ENCODE assay signal across 9 cellular contexts in the genomic region with DNA sequence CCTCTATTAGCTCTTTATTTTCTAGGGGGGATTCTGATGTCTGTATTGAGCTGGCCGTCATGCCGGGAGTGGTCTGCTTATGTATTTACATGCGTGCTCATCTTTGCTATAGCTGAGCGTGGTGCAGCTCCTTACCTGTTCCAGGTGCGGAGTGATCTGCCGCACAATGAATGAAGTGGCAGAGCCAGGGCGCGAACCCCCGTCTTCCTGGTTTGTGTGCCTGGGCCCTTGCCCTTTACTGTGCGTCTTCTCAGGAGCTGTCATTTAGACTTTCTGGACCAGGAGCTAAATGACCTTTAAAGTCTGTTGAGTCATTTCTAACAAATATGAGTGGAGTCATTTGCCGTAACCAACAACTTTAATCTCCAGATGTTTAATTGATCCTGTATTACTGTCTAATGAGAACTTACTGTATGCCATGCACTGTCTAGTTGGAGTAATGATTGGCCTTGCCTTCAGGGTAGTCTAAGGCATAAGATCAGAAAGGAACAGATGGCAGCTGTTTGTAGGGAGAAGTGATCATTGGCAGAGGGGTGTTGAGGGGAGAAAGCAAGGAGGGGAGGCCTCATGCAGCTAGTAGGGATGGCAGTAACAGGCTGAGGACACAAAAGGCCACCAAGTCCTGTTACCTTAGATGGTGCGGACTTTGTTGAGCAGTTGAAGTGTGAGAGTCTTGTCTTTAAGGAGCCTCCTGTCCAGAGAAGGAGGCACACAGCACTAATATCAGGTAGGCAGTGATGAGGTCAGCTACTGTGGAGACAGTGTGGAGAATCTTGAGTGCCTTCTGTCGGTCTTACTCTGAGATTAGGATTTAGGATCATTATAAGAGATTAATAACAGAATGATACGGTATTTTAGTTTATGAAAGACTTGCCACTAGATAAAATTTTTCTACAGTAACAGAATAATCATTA. TPM values are rescaled to one million over a fixed set of nuclear protein-coding genes. Genes with fewer than 3 reads are reported as not detected.
DNase-seq lines count a peak whose midpoint lies in the region; ATAC-seq and TF ChIP-seq lines count a peak whose summit lies in the region.
"Had no signal": no experiment of that assay in that cellular context is flagged by ENCODE, and none has a peak within 500 bp of the region (broad histone marks: within the 10 kb centered on the region; RNA-seq: fewer than 3 reads in every experiment).

No MANE protein-coding gene starts in this region.

- peaks cover 74% of the 10 kb centered on the region for H4K20me1 ChIP-seq in SK-N-SH (ENCODE audit: insufficient read depth)

- no peak for TF ChIP-seq EP300 in SK-N-SH (IDR thresholded peaks at IDR 0.05; ENCODE audit: borderline replicate concordance in 1 of 2, low read depth in 1 of 2, low read length in 1 of 2)

- H2AFZ ChIP-seq in SK-N-SH (ENCODE audit: low read depth): no peak overlapping the region

- ATAC-seq in SK-N-SH treated with all-trans-retinoic acid at 6 μM for 48 hours (peak; percentile 59), sciatic nerve (peak; percentile 13), HG03432 (IDR thresholded peaks at IDR 0.05; ENCODE audit: unreplicated experiment) (no peak)
- no peak for ATAC-seq in effector memory CD8-positive, alpha-beta T cell (replicated peaks)

- no peaks in the 10 kb centered on the region for H3K9me3 Mint-ChIP-seq in effector memory CD8-positive, alpha-beta T cell
- H3K9me3 Mint-ChIP-seq: activated T-helper 1 cell treated with anti-CD3 and anti-CD28 coated beads, Interleukin-12 subunit alpha, Interleukin-12 subunit beta, Interleukin-2, Interleukin-4 antibody, amounts not matched to agents 30 ng/mL and 10 ng/mL and 1 ng/mL, durations not matched to agents 14 hours and 24 hours and 36 hours had no signal

- peaks cover 7% of the 10 kb centered on the region for H3K36me3 Mint-ChIP-seq in effector memory CD8-positive, alpha-beta T cell (ENCODE audit: insufficient read depth)

- no peak overlapping the region for H3K4me2 ChIP-seq in SK-N-SH

- peaks cover 4 to 9% of the 10 kb centered on the region in 2 experiments for H3K36me3 ChIP-seq in SK-N-SH (replicated peaks in 1 of 2; ENCODE audit: control insufficient read depth in 1 of 2, insufficient read depth in 2 of 2, low read length in 1 of 2)

- H3K79me2 ChIP-seq in SK-N-SH (ENCODE audit: insufficient read depth): peaks cover 96% of the 10 kb centered on the region

- no peak overlapping the region for H3K27ac ChIP-seq in SK-N-SH (ENCODE audit: low read depth in 2 of 2, low read length in 1 of 2)

- H3K4me1 ChIP-seq in SK-N-SH (ENCODE audit: control insufficient read depth in 1 of 2, insufficient read depth in 2 of 2, low read depth in 1 of 2, low read length in 1 of 2): no peaks in the 10 kb centered on the region; a peak in 1 of 4 replicates

- H3K4me3 Mint-ChIP-seq in effector memory CD8-positive, alpha-beta T cell: peak overlapping the region in 1 of 2 donors; percentile 48

- POLR2A ChIA-PET in SK-N-SH (lab: Yijun Ruan, JAX): no interaction called here

- DNase-seq in SK-N-SH (no peak), NCI-H524 treated with DMSO at 0.1 percent for 48 hours (lab: John Stamatoyannopoulos, UW) (peak; percentile 99), sciatic nerve (ENCODE audit: low spot score) (no peak), germinal center (ENCODE audit: low spot score) (no peak), hippocampal formation (lab: John Stamatoyannopoulos, UW) (no peak)
- no peak for DNase-seq in effector memory CD8-positive, alpha-beta T cell

- intact Hi-C loops in sciatic nerve (cut with DNase I): loop anchor here (5.0 kb wide), 1 partner anchor 214 kb away; no protein-coding TSS in a partner anchor

- whole genome bisulfite sequencing in SK-N-SH (ENCODE audit: low lambda C conversion rate): 87% methylated on average over 14 of the region's 14 CpGs

- H3K4me3 ChIP-seq in SK-N-SH (ENCODE audit: low read depth in 2 of 2, low read length in 1 of 2): no peak overlapping the region

- CTCF ChIA-PET in SK-N-SH (lab: Yijun Ruan, JAX): interaction anchor here (0.8 to 14.8 kb wide), 44 partner anchors 9 to 418 kb away, joined by 3 to 428 read pairs (median 5); no protein-coding TSS in a partner anchor

- H3K27me3 ChIP-seq in SK-N-SH (ENCODE audit: insufficient read depth): no peaks in the 10 kb centered on the region

- no peak for TF ChIP-seq CTCF in SK-N-SH (IDR thresholded peaks at IDR 0.05)

- H3K9ac ChIP-seq in SK-N-SH: no peak overlapping the region

- peak overlapping the region; percentile 72 to 93 for H3K27ac Mint-ChIP-seq in effector memory CD8-positive, alpha-beta T cell
- H3K27ac Mint-ChIP-seq: activated T-helper 1 cell treated with anti-CD3 and anti-CD28 coated beads, Interleukin-12 subunit alpha, Interleukin-12 subunit beta, Interleukin-2, Interleukin-4 antibody, amounts not matched to agents 30 ng/mL and 10 ng/mL and 1 ng/mL, durations not matched to agents 14 hours and 24 hours and 36 hours had no signal

- H3K4me1 Mint-ChIP-seq in effector memory CD8-positive, alpha-beta T cell (ENCODE audit: low read depth in 2 of 2): peaks cover 40 to 64% of the 10 kb centered on the region in 2 donors

- peaks cover 11% of the 10 kb centered on the region for H3F3A ChIP-seq in SK-N-SH (replicated peaks; ENCODE audit: insufficient read depth)

- no peaks in the 10 kb centered on the region for H3K9me3 ChIP-seq in SK-N-SH

- H3K9me2 ChIP-seq in SK-N-SH: no peaks in the 10 kb centered on the region

- no peak for TF ChIP-seq RAD21 in SK-N-SH (IDR thresholded peaks at IDR 0.05; ENCODE audit: low read length)

- no peaks in the 10 kb centered on the region for H3K27me3 Mint-ChIP-seq in effector memory CD8-positive, alpha-beta T cell

TF ChIP-seq in SK-N-SH treated with all-trans-retinoic acid at 6 μM for 48 hours, 23 proteins besides CTCF, POLR2A, EP300 and RAD21 (continues in another document):
- TF ChIP-seq, protein P1, sequence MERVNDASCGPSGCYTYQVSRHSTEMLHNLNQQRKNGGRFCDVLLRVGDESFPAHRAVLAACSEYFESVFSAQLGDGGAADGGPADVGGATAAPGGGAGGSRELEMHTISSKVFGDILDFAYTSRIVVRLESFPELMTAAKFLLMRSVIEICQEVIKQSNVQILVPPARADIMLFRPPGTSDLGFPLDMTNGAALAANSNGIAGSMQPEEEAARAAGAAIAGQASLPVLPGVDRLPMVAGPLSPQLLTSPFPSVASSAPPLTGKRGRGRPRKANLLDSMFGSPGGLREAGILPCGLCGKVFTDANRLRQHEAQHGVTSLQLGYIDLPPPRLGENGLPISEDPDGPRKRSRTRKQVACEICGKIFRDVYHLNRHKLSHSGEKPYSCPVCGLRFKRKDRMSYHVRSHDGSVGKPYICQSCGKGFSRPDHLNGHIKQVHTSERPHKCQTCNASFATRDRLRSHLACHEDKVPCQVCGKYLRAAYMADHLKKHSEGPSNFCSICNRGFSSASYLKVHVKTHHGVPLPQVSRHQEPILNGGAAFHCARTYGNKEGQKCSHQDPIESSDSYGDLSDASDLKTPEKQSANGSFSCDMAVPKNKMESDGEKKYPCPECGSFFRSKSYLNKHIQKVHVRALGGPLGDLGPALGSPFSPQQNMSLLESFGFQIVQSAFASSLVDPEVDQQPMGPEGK (CRISPR knock-in tag; IDR thresholded peaks at IDR 0.05; ENCODE audit: borderline replicate concordance): no peak
- no peak for TF ChIP-seq GLIS3 (CRISPR knock-in tag; IDR thresholded peaks at IDR 0.05)
- TF ChIP-seq, protein P2, sequence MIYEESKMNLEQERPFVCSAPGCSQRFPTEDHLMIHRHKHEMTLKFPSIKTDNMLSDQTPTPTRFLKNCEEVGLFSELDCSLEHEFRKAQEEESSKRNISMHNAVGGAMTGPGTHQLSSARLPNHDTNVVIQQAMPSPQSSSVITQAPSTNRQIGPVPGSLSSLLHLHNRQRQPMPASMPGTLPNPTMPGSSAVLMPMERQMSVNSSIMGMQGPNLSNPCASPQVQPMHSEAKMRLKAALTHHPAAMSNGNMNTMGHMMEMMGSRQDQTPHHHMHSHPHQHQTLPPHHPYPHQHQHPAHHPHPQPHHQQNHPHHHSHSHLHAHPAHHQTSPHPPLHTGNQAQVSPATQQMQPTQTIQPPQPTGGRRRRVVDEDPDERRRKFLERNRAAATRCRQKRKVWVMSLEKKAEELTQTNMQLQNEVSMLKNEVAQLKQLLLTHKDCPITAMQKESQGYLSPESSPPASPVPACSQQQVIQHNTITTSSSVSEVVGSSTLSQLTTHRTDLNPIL (CRISPR knock-in tag; IDR thresholded peaks at IDR 0.05; ENCODE audit: low read depth): no peak
- TF ChIP-seq ARNTL (CRISPR knock-in tag; IDR thresholded peaks at IDR 0.05; ENCODE audit: borderline replicate concordance, low read depth): no peak

TF ChIP-seq in SK-N-SH, 30 proteins besides CTCF, POLR2A, EP300 and RAD21:
- TF ChIP-seq EZH2phosphoT487 (IDR thresholded peaks at IDR 0.05; ENCODE audit: borderline replicate concordance, low read depth): no peak
TF ChIP-seq in SK-N-SH: peak in this region for 0.

RNA-seq across cellular contexts. Expression of a gene that starts 53.9 kb away (rescaled TPM):
- 41.6 and 49.2 TPM in 2 replicates for polyA plus RNA-seq in SK-N-SH (2012; rRNA removed)
- 27.1 and 31.0 TPM in 2 replicates for polyA plus RNA-seq in SK-N-SH (2012; cell fraction: cytosol; rRNA removed)
- polyA plus RNA-seq in SK-N-SH (2012; cell fraction: nucleus; rRNA removed): 103 and 133 TPM in 2 replicates
- total RNA-seq in sciatic nerve: 72.2 TPM

Comparison
In these comparisons a context has a peak if more than half of its experiments do, and no peak if none do; other contexts are left out.
1. ATAC-seq: peak in SK-N-SH treated with all-trans-retinoic acid at 6 μM for 48 hours (single experiment) and sciatic nerve (single experiment); none in effector memory CD8-positive, alpha-beta T cell (single experiment) and HG03432 (single experiment).